Comparison of ENCODE assay signal across 8 cellular contexts in the genomic region with DNA sequence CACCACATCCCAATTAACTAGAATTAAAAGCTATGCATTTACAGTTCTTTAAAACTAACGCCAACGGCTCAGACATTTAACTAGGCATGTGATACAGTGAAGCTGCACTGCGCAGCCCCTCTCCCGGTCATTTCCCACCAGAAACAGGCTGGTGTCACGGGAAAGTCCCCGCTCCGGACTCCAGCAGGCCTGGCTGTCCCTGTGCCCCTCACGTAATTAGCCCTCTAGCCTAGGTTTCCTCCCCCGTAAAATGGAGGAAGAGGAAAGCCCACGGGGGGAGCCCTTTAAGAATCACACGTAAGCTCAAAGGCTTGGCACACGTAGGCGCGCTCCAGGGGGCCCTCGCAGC. TPM values are rescaled to one million over a fixed set of nuclear protein-coding genes. Genes with fewer than 3 reads are reported as not detected.
DNase-seq lines count a peak whose midpoint lies in the region; ATAC-seq, FAIRE-seq and TF ChIP-seq lines count a peak whose summit lies in the region.

No MANE protein-coding gene starts in this region.

- no peak for TF ChIP-seq POLR2A in sigmoid colon (IDR thresholded peaks at IDR 0.05)

- H3K27me3 ChIP-seq in sigmoid colon = peaks cover 0 to 5% (median 0%) of the 10 kb centered on the region in 3 donors

- no peak for TF ChIP-seq EP300 in sigmoid colon (IDR thresholded peaks at IDR 0.05)

- H3K9me3 Mint-ChIP-seq in Calu3 (ENCODE audit: low read depth, unreplicated experiment) (no peaks in the 10 kb centered on the region), endothelial cell (ENCODE audit: unreplicated experiment) (no peaks in the 10 kb centered on the region)

- no peaks in the 10 kb centered on the region for H3K9me3 ChIP-seq in sigmoid colon
- no peaks in the 10 kb centered on the region for H3K9me3 ChIP-seq in mucosa of descending colon

- FAIRE-seq in RCC 7860 (lab: Jason Lieb, UNC) = no peak

- 11 to 18% methylated on average over 15 of the region's 15 CpGs for WGBS in sigmoid colon, 2 donors

- H3K4me3 Mint-ChIP-seq in Calu3 (ENCODE audit: low read depth, unreplicated experiment) (peak overlapping the region; percentile 78), endothelial cell (ENCODE audit: unreplicated experiment) (no peak overlapping the region)

- peak overlapping the region; percentile 82 to 89 (median 85) for H3K27ac ChIP-seq in sigmoid colon

- H3K36me3 Mint-ChIP-seq in Calu3 (ENCODE audit: insufficient read depth, unreplicated experiment) = peaks cover 4% of the 10 kb centered on the region
- H3K36me3 Mint-ChIP-seq in endothelial cell (ENCODE audit: low read depth, unreplicated experiment) = no peaks in the 10 kb centered on the region

- H3K4me3 ChIP-seq in fibroblast of pulmonary artery (replicated peaks; ENCODE audit: low read depth, low read length) = peak overlapping the region; percentile 60
- H3K4me3 ChIP-seq in sigmoid colon = peak overlapping the region in 3 of 4 donors; percentile 74 to 81 (median 75)
- no peak overlapping the region for H3K4me3 ChIP-seq in mucosa of descending colon

- no TSS peak for BruUV-seq in Calu3 (replicated peaks; lab: Mats Ljungman, UMichigan)

- CTCF ChIA-PET in Calu3 (lab: Charles Lee) = interaction anchor here (0.6 to 1.6 kb wide), 6 partner anchors 9 to 387 kb away, joined by 3 to 10 read pairs (median 5); a partner anchor contains a TSS

- DNase-seq in Calu3 = no peak
- DNase-seq in RCC 7860 (ENCODE audit: low spot score) = peak; percentile 11
- DNase-seq in fibroblast of pulmonary artery (ENCODE audit: low read depth) = no peak
- no peak for DNase-seq in sigmoid colon
- DNase-seq in mucosa of descending colon = no peak
- DNase-seq in EL = no peak
- DNase-seq in GM03348 (ENCODE audit: low spot score) = no peak
- DNase-seq in endothelial cell (ENCODE audit: low spot score) = no peak

- H3K36me3 ChIP-seq in sigmoid colon (no peaks in the 10 kb centered on the region), mucosa of descending colon (ENCODE audit: low read depth) (no peaks in the 10 kb centered on the region)

- no peak for ATAC-seq in mucosa of descending colon

- peaks cover 0 to 25% (median 18%) of the 10 kb centered on the region in 4 donors for H3K4me1 ChIP-seq in sigmoid colon
- no peaks in the 10 kb centered on the region for H3K4me1 ChIP-seq in mucosa of descending colon (ENCODE audit: low read depth)

- TF ChIP-seq CTCF in Calu3 (IDR thresholded peaks at IDR 0.05; ENCODE audit: unreplicated experiment) (no peak), fibroblast of pulmonary artery (IDR thresholded peaks at IDR 0.05; ENCODE audit: low read length, missing control alignments) (no peak), sigmoid colon (IDR thresholded peaks at IDR 0.05) (no peak), mucosa of descending colon (IDR thresholded peaks at IDR 0.05) (no peak), endothelial cell (IDR thresholded peaks at IDR 0.05; ENCODE audit: unreplicated experiment) (no peak)

- intact Hi-C loops in Calu3 (cut with micrococcal nuclease; ENCODE audit: unreplicated experiment) (loop anchor here (10.0 kb wide), 1 partner anchor 380 kb away; no protein-coding TSS in a partner anchor), sigmoid colon (cut with DNase I) (loop anchor here (5.0 kb wide), 3 partner anchors 42 to 138 kb away; a partner anchor contains a TSS), mucosa of descending colon (cut with DNase I, micrococcal nuclease) (no loop called here)

- H3K27ac Mint-ChIP-seq in Calu3 (ENCODE audit: unreplicated experiment) (no peak overlapping the region), endothelial cell (ENCODE audit: unreplicated experiment) (no peak overlapping the region)

- H3K4me1 Mint-ChIP-seq in Calu3 (ENCODE audit: low read depth, unreplicated experiment) (peaks cover 8% of the 10 kb centered on the region), endothelial cell (ENCODE audit: unreplicated experiment) (no peaks in the 10 kb centered on the region)

- H3K27me3 Mint-ChIP-seq in Calu3 (ENCODE audit: unreplicated experiment) (peaks cover 30% of the 10 kb centered on the region), endothelial cell (ENCODE audit: unreplicated experiment) (peaks cover 19% of the 10 kb centered on the region)

RNA-seq across cellular contexts. Expression of a gene that starts 47.9 kb away (rescaled TPM):
- total RNA-seq in Calu3 (2022) (1.1 and 2.1 TPM in 2 replicates), sigmoid colon (10 to 100 TPM; 11.8 to 23.8 (median 12.1) TPM), mucosa of descending colon (10 to 100 TPM in 1 of 3 donors, 1 to 10 TPM in 2; 3.0 to 12.5 (median 4.1) TPM), endothelial cell (ENCODE audit: unreplicated experiment) (0.26 TPM)
- polyA plus RNA-seq in sigmoid colon = 1 to 10 TPM; 1.8 to 1.9 (median 1.8) TPM

RNA-seq across cellular contexts. Expression of a gene that starts 57.5 kb away (rescaled TPM):
- total RNA-seq in Calu3 (2022) (26.8 and 29.1 TPM in 2 replicates), sigmoid colon (10 to 100 TPM in 3 of 4 donors, 1 to 10 TPM in 1; 8.9 to 19.4 (median 11.8) TPM), mucosa of descending colon (10 to 100 TPM; 30.3 to 37.6 (median 34.3) TPM), endothelial cell (ENCODE audit: unreplicated experiment) (34.0 TPM)
- polyA plus RNA-seq in sigmoid colon = 10 to 100 TPM; 19.7 to 30.5 (median 27.0) TPM

Comparison
In these comparisons a context has a peak if more than half of its experiments do, and no peak if none do; other contexts are left out.
1. intact Hi-C loops: an anchor here in Calu3 (10.0 kb wide) and sigmoid colon (5.0 kb wide); none called in mucosa of descending colon.